20 cellular contexts compared by ENCODE assay signal in genomic region chr17:79542718-79543117, GRCh38.
DNase-seq lines count a peak whose midpoint lies in the region; ATAC-seq and TF ChIP-seq lines count a peak whose summit lies in the region.
"Had no signal": no experiment of that assay in that cellular context is flagged by ENCODE, and none has a peak within 500 bp of the region (broad histone marks: within the 10 kb centered on the region; RNA-seq: fewer than 3 reads in every experiment).

No MANE protein-coding gene starts in this region.

- no peaks in the 10 kb centered on the region for H3K27me3 Mint-ChIP-seq in natural killer cell treated with Interleukin-12 subunit alpha and Interleukin-12 subunit beta and Interleukin-15 and Interleukin-18, amount 100 ng/mL, for 72 hours
- no peaks in the 10 kb centered on the region for H3K27me3 Mint-ChIP-seq in natural killer cell (ENCODE audit: low read depth in 2 of 2)
- H3K27me3 Mint-ChIP-seq in activated T-helper 17 cell treated with anti-CD3 and anti-CD28 coated beads, Interleukin-2, amount 50 U/mL, for 72 hours: peaks cover 23% of the 10 kb centered on the region
- H3K27me3 Mint-ChIP-seq: CD4-positive, CD25-positive, alpha-beta regulatory T cell had no signal

- H3K9me3 Mint-ChIP-seq in natural killer cell treated with Interleukin-12 subunit alpha and Interleukin-12 subunit beta and Interleukin-15 and Interleukin-18, amount 100 ng/mL, for 72 hours: no peaks in the 10 kb centered on the region
- H3K9me3 Mint-ChIP-seq in natural killer cell: no peaks in the 10 kb centered on the region
- no peaks in the 10 kb centered on the region for H3K9me3 Mint-ChIP-seq in activated T-helper 17 cell treated with anti-CD3 and anti-CD28 coated beads, Interleukin-2, amount 50 U/mL, for 72 hours
- H3K9me3 Mint-ChIP-seq: CD8-positive, alpha-beta T cell had no signal

- no peak overlapping the region for H3K27ac Mint-ChIP-seq in natural killer cell treated with Interleukin-12 subunit alpha and Interleukin-12 subunit beta and Interleukin-15 and Interleukin-18, amount 100 ng/mL, for 72 hours
- H3K27ac Mint-ChIP-seq in natural killer cell: no peak overlapping the region
- H3K27ac Mint-ChIP-seq in activated T-helper 17 cell treated with anti-CD3 and anti-CD28 coated beads, Interleukin-2, amount 50 U/mL, for 72 hours: no peak overlapping the region
- H3K27ac Mint-ChIP-seq: B cell; CD4-positive, CD25-positive, alpha-beta regulatory T cell; CD8-positive, alpha-beta T cell had no signal

- TF ChIP-seq CTCF in natural killer cell (IDR thresholded peaks at IDR 0.05) (no peak), dorsolateral prefrontal cortex (IDR thresholded peaks at IDR 0.05 in 54 of 56, conservative IDR thresholded peaks at IDR 0.05 in 2 of 56; ENCODE audit: low read depth in 1 of 56, partially characterized antibody in 56 of 56) (no peak)

- DNase-seq in natural killer cell treated with Interleukin-12 subunit alpha and Interleukin-12 subunit beta and Interleukin-15 and Interleukin-18, amount 100 ng/mL, for 72 hours (ENCODE audit: low spot score): peak; percentile 20
- no peak for DNase-seq in natural killer cell
- DNase-seq in dorsolateral prefrontal cortex: peak in 1 of 10 donors; percentile 11
- peak; percentile 23 for DNase-seq in posterior vena cava (ENCODE audit: low spot score)
- DNase-seq in stimulated activated CD4-positive, alpha-beta T cell treated with anti-CD3 and anti-CD28 coated beads, Interleukin-1b, Interleukin-23, amount 100 ng/mL, for 48 hours: no peak
- no peak for DNase-seq in RKO (ENCODE audit: low spot score)
- DNase-seq: Caco-2; CD4-positive, CD25-positive, alpha-beta regulatory T cell; CD8-positive, alpha-beta T cell; DMS153; DND-41; GM23248; H7 had no signal

- H3K4me3 ChIP-seq in dorsolateral prefrontal cortex: peak overlapping the region in 4 of 59 donors; percentile 19 to 56 (median 32)
- H3K4me3 ChIP-seq: BLaER1, GM23248 had no signal

- H3K36me3 Mint-ChIP-seq in natural killer cell treated with Interleukin-12 subunit alpha and Interleukin-12 subunit beta and Interleukin-15 and Interleukin-18, amount 100 ng/mL, for 72 hours: no peaks in the 10 kb centered on the region
- no peaks in the 10 kb centered on the region for H3K36me3 Mint-ChIP-seq in natural killer cell
- H3K36me3 Mint-ChIP-seq in activated T-helper 17 cell treated with anti-CD3 and anti-CD28 coated beads, Interleukin-2, amount 50 U/mL, for 72 hours (ENCODE audit: low read depth): no peaks in the 10 kb centered on the region
- H3K36me3 Mint-ChIP-seq: CD4-positive, CD25-positive, alpha-beta regulatory T cell; CD8-positive, alpha-beta T cell had no signal

- H3K27me3 ChIP-seq in dorsolateral prefrontal cortex: peaks cover 0 to 10% (median 0%) of the 10 kb centered on the region in 45 donors
- H3K27me3 ChIP-seq: BLaER1 had no signal

- H3K27ac ChIP-seq in dorsolateral prefrontal cortex: peak overlapping the region in 49 of 59 donors; percentile 13 to 94 (median 81)
- H3K27ac ChIP-seq: 22Rv1, BLaER1, C4-2B, GM23248 had no signal

- H3K4me1 Mint-ChIP-seq in natural killer cell treated with Interleukin-12 subunit alpha and Interleukin-12 subunit beta and Interleukin-15 and Interleukin-18, amount 100 ng/mL, for 72 hours (ENCODE audit: low read depth in 2 of 2): peaks cover 0 to 7% of the 10 kb centered on the region in 2 donors
- H3K4me1 Mint-ChIP-seq in natural killer cell: peaks cover 0 to 31% of the 10 kb centered on the region in 2 donors
- no peaks in the 10 kb centered on the region for H3K4me1 Mint-ChIP-seq in activated T-helper 17 cell treated with anti-CD3 and anti-CD28 coated beads, Interleukin-2, amount 50 U/mL, for 72 hours
- H3K4me1 Mint-ChIP-seq: B cell; CD4-positive, CD25-positive, alpha-beta regulatory T cell had no signal

- intact Hi-C loops in natural killer cell (cut with micrococcal nuclease): no loop called here
- intact Hi-C loops in dorsolateral prefrontal cortex (cut with DNase I): no loop called here
- intact Hi-C loops in posterior vena cava (cut with DNase I): no loop called here

- no peak overlapping the region for H3K4me3 Mint-ChIP-seq in natural killer cell treated with Interleukin-12 subunit alpha and Interleukin-12 subunit beta and Interleukin-15 and Interleukin-18, amount 100 ng/mL, for 72 hours
- no peak overlapping the region for H3K4me3 Mint-ChIP-seq in natural killer cell
- no peak overlapping the region for H3K4me3 Mint-ChIP-seq in activated T-helper 17 cell treated with anti-CD3 and anti-CD28 coated beads, Interleukin-2, amount 50 U/mL, for 72 hours
- H3K4me3 Mint-ChIP-seq: B cell; CD4-positive, CD25-positive, alpha-beta regulatory T cell; CD8-positive, alpha-beta T cell had no signal

- ATAC-seq in natural killer cell treated with Interleukin-12 subunit alpha and Interleukin-12 subunit beta and Interleukin-15 and Interleukin-18, amount 100 ng/mL, for 72 hours: no peak
- no peak for ATAC-seq in natural killer cell
- no peak for ATAC-seq in HG03097 (IDR thresholded peaks at IDR 0.05; ENCODE audit: low FRiP score, unreplicated experiment)
- ATAC-seq in activated T-helper 17 cell treated with anti-CD3 and anti-CD28 coated beads, Interleukin-2, amount 50 U/mL, for 72 hours (replicated peaks): no peak
- ATAC-seq: CD8-positive, alpha-beta T cell; HCT116 had no signal

Comparison
In these comparisons a context has a peak if more than half of its experiments do, and no peak if none do; other contexts are left out.
1. DNase-seq: peak in natural killer cell treated with Interleukin-12 subunit alpha and Interleukin-12 subunit beta and Interleukin-15 and Interleukin-18, amount 100 ng/mL, for 72 hours (single experiment) and posterior vena cava (single experiment); none in natural killer cell (single experiment), stimulated activated CD4-positive, alpha-beta T cell treated with anti-CD3 and anti-CD28 coated beads, Interleukin-1b, Interleukin-23, amount 100 ng/mL, for 48 hours (single experiment) and RKO (single experiment).